8 cellular contexts compared by ENCODE assay signal in genomic region chrX:129842510-129843208, GRCh38. TPM values are rescaled to one million over a fixed set of nuclear protein-coding genes. Genes with fewer than 3 reads are reported as not detected.
DNase-seq lines count a peak whose midpoint lies in the region; ATAC-seq and TF ChIP-seq lines count a peak whose summit lies in the region.

No MANE protein-coding gene starts in this region.

- no peaks in the 10 kb centered on the region for H3K27me3 ChIP-seq in parathyroid adenoma (ENCODE audit: control insufficient read depth, insufficient read depth, low read length)

- no peak for TF ChIP-seq CTCF in activated CD8-positive, alpha-beta T cell treated with anti-CD3 and anti-CD28 coated beads for 36 hours (IDR thresholded peaks at IDR 0.05)
- TF ChIP-seq CTCF in parathyroid adenoma (IDR thresholded peaks at IDR 0.05), result no peak
- TF ChIP-seq CTCF in GM10248 (IDR thresholded peaks at IDR 0.05; ENCODE audit: control extremely low read depth, extremely low read depth, low read depth, missing control alignments), result no peak

- H3K4me3 Mint-ChIP-seq in activated CD8-positive, alpha-beta T cell treated with anti-CD3 and anti-CD28 coated beads for 36 hours, result peak overlapping the region; percentile 85

- H2AFZ ChIP-seq in parathyroid adenoma, result peak overlapping the region; percentile 88

- POLR2A ChIA-PET in activated CD8-positive, alpha-beta T cell treated with anti-CD3 and anti-CD28 coated beads for 36 hours (lab: Charles Lee), result no interaction called here
- POLR2A ChIA-PET in GM10248 (lab: Yijun Ruan, JAX), result interaction anchor here (0.6 kb wide), 1 partner anchor 52 kb away, joined by 3 read pairs; no protein-coding TSS in a partner anchor

- H3K4me1 ChIP-seq in parathyroid adenoma, result no peaks in the 10 kb centered on the region

- H3K36me3 Mint-ChIP-seq in activated CD8-positive, alpha-beta T cell treated with anti-CD3 and anti-CD28 coated beads for 36 hours (ENCODE audit: low read depth), result peaks cover 7% of the 10 kb centered on the region

- DNase-seq in stimulated activated CD4-positive, alpha-beta T cell treated with anti-CD3 and anti-CD28 coated beads, Interleukin-4, amount 100 ng/mL, for 1 hour, result peak; percentile 2
- no peak for DNase-seq in stimulated activated CD4-positive, alpha-beta T cell treated with anti-CD3 and anti-CD28 coated beads, Interleukin-4, amount 100 ng/mL, for 24 hours
- peak; percentile 13 for DNase-seq in activated CD8-positive, alpha-beta T cell treated with anti-CD3 and anti-CD28 coated beads for 36 hours
- DNase-seq in head of caudate nucleus (peak in 22 of 42 donors; percentile 6 to 66 (median 30)), T1000 (lab: John Stamatoyannopoulos, UW) (no peak), GM10248 (ENCODE audit: extremely low spot score) (no peak)

- peak overlapping the region; percentile 49 for H3K27ac Mint-ChIP-seq in activated CD8-positive, alpha-beta T cell treated with anti-CD3 and anti-CD28 coated beads for 36 hours

- no peak overlapping the region for H3K27ac ChIP-seq in parathyroid adenoma

- CTCF ChIA-PET in activated CD8-positive, alpha-beta T cell treated with anti-CD3 and anti-CD28 coated beads for 36 hours (lab: Charles Lee), result no interaction called here
- CTCF ChIA-PET in GM10248 (lab: Yijun Ruan, JAX), result no interaction called here

- peak overlapping the region; percentile 74 for H3K4me2 ChIP-seq in parathyroid adenoma (ENCODE audit: low read length)

- peak overlapping the region; percentile 71 for H3K4me3 ChIP-seq in parathyroid adenoma (ENCODE audit: low read depth, low read length)

- no peak overlapping the region for H3K9ac ChIP-seq in parathyroid adenoma

- no peak for ATAC-seq in activated CD8-positive, alpha-beta T cell treated with anti-CD3 and anti-CD28 coated beads for 36 hours
- no peak for ATAC-seq in GM18907 (IDR thresholded peaks at IDR 0.05; ENCODE audit: unreplicated experiment)

- no peaks in the 10 kb centered on the region for H3K36me3 ChIP-seq in parathyroid adenoma (ENCODE audit: control insufficient read depth, insufficient read depth, low read length)

- H3K27me3 Mint-ChIP-seq in activated CD8-positive, alpha-beta T cell treated with anti-CD3 and anti-CD28 coated beads for 36 hours, result no peaks in the 10 kb centered on the region

- peaks cover 34% of the 10 kb centered on the region for H3K4me1 Mint-ChIP-seq in activated CD8-positive, alpha-beta T cell treated with anti-CD3 and anti-CD28 coated beads for 36 hours (ENCODE audit: low read depth)

- H3K9me3 Mint-ChIP-seq in activated CD8-positive, alpha-beta T cell treated with anti-CD3 and anti-CD28 coated beads for 36 hours, result no peaks in the 10 kb centered on the region

- intact Hi-C loops in activated CD8-positive, alpha-beta T cell treated with anti-CD3 and anti-CD28 coated beads for 36 hours (cut with micrococcal nuclease), result no loop called here
- intact Hi-C loops in head of caudate nucleus (cut with DNase I), result no loop called here

- H3K79me2 ChIP-seq in parathyroid adenoma, result no peaks in the 10 kb centered on the region

- no peaks in the 10 kb centered on the region for H3K9me3 ChIP-seq in parathyroid adenoma (ENCODE audit: control insufficient read depth, low read length)

RNA-seq across cellular contexts. Expression of gene ZDHHC9, which starts 1.0 kb away (rescaled TPM):
- 10 to 100 TPM; 10.4 to 11.1 TPM for total RNA-seq in activated CD8-positive, alpha-beta T cell treated with anti-CD3 and anti-CD28 coated beads for 36 hours

Comparison
In these comparisons a context has a peak if more than half of its experiments do, and no peak if none do; other contexts are left out.
1. DNase-seq: peak in stimulated activated CD4-positive, alpha-beta T cell treated with anti-CD3 and anti-CD28 coated beads, Interleukin-4, amount 100 ng/mL, for 1 hour (single experiment), activated CD8-positive, alpha-beta T cell treated with anti-CD3 and anti-CD28 coated beads for 36 hours (single experiment) and head of caudate nucleus (22 of 42); none in stimulated activated CD4-positive, alpha-beta T cell treated with anti-CD3 and anti-CD28 coated beads, Interleukin-4, amount 100 ng/mL, for 24 hours (single experiment), T1000 (single experiment) and GM10248 (single experiment).